In the genomic region with DNA sequence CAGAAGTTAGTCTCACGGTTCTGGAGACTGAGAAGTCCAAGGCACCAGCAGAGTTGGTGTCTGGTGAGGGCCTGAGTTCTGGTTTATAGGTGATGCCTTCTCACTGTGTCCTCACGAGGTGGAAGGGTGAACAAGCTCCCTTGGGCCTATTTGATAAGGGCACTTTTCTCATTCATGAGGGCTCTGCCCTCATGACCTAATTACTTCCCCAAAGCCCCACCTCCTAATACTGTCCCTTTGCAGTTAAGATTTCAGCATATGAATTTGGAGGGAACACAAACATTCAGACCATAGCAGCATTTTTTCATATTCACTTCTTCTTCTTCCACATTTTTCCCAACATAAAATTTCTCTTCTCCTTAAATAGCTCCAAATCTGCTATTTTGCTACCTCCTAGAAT, we compare ENCODE assay signal across 33 cellular contexts.
"Had no signal": no experiment of that assay in that cellular context is flagged by ENCODE, and none has a peak within 500 bp of the region (broad histone marks: within the 10 kb centered on the region; RNA-seq: fewer than 3 reads in every experiment).

No MANE protein-coding gene starts in this region.

- H3K27ac Mint-ChIP-seq: activated CD4-positive, alpha-beta memory T cell treated with anti-CD3 and anti-CD28 coated beads for 36 hours; activated CD4-positive, alpha-beta T cell treated with anti-CD3 and anti-CD28 coated beads for 36 hours; activated CD4-positive, alpha-beta T cell treated with anti-CD3 and anti-CD28 coated beads, Interleukin-2, amount 10 ng/mL, durations not matched to agents 24 days and 14 days; activated CD8-positive, alpha-beta memory T cell treated with anti-CD3 and anti-CD28 coated beads, Interleukin-2, amount 10 ng/mL, durations not matched to agents 7 days and 5 days; activated CD8-positive, alpha-beta T cell treated with anti-CD3 and anti-CD28 coated beads, Interleukin-2, amount 10 ng/mL, durations not matched to agents 7 days and 5 days; activated naive CD4-positive, alpha-beta T cell treated with anti-CD3 and anti-CD28 coated beads for 36 hours; activated naive CD4-positive, alpha-beta T cell treated with anti-CD3 and anti-CD28 coated beads, Interleukin-2, amount 50 U/mL, for 24 hours; activated naive CD8-positive, alpha-beta T cell treated with anti-CD3 and anti-CD28 coated beads for 36 hours; activated naive CD8-positive, alpha-beta T cell treated with anti-CD3 and anti-CD28 coated beads, Interleukin-2, amount 50 U/mL, for 24 hours; activated T-helper 1 cell treated with anti-CD3 and anti-CD28 coated beads, Interleukin-12 subunit alpha, Interleukin-12 subunit beta, Interleukin-2, Interleukin-4 antibody, amounts not matched to agents 30 ng/mL and 10 ng/mL and 1 ng/mL, durations not matched to agents 14 hours and 24 hours and 36 hours; activated T-helper 2 cell treated with anti-CD3 and anti-CD28 coated beads, Interferon-gamma antibody, Interleukin-2, Interleukin-4, amounts not matched to agents 10 μg/mL and 5 μg/mL and 100 μg/mL, durations not matched to agents 14 hours and 24 hours and 36 hours; T-helper 17 cell had no signal

- H3K4me3 ChIP-seq: adrenal gland, body of pancreas had no signal

- H3K9me3 Mint-ChIP-seq: activated CD4-positive, alpha-beta memory T cell treated with anti-CD3 and anti-CD28 coated beads for 36 hours; activated CD4-positive, alpha-beta T cell treated with anti-CD3 and anti-CD28 coated beads, Interleukin-2, amount 10 ng/mL, durations not matched to agents 24 days and 14 days; activated naive CD4-positive, alpha-beta T cell treated with anti-CD3 and anti-CD28 coated beads for 36 hours; activated naive CD4-positive, alpha-beta T cell treated with anti-CD3 and anti-CD28 coated beads, Interleukin-2, amount 50 U/mL, for 24 hours; activated naive CD8-positive, alpha-beta T cell treated with anti-CD3 and anti-CD28 coated beads for 36 hours; activated naive CD8-positive, alpha-beta T cell treated with anti-CD3 and anti-CD28 coated beads, Interleukin-2, amount 50 U/mL, for 24 hours; activated T-helper 1 cell treated with anti-CD3 and anti-CD28 coated beads, Interleukin-12 subunit alpha, Interleukin-12 subunit beta, Interleukin-2, Interleukin-4 antibody, amounts not matched to agents 30 ng/mL and 10 ng/mL and 1 ng/mL, durations not matched to agents 14 hours and 24 hours and 36 hours; activated T-helper 2 cell treated with anti-CD3 and anti-CD28 coated beads, Interferon-gamma antibody, Interleukin-2, Interleukin-4, amounts not matched to agents 10 μg/mL and 5 μg/mL and 100 μg/mL, durations not matched to agents 14 hours and 24 hours and 36 hours had no signal

- H3K4me1 ChIP-seq: adrenal gland, body of pancreas had no signal

- H3K27ac ChIP-seq: adrenal gland, body of pancreas, epithelial cell of prostate had no signal

- H3K9me3 ChIP-seq: adrenal gland, body of pancreas had no signal

- FAIRE-seq: colon, endometrium, endothelial cell of umbilical vein, frontal cortex had no signal

- H3K36me3 Mint-ChIP-seq: activated CD4-positive, alpha-beta memory T cell treated with anti-CD3 and anti-CD28 coated beads for 36 hours; activated CD8-positive, alpha-beta memory T cell treated with anti-CD3 and anti-CD28 coated beads, Interleukin-2, amount 10 ng/mL, durations not matched to agents 7 days and 5 days; activated naive CD8-positive, alpha-beta T cell treated with anti-CD3 and anti-CD28 coated beads for 36 hours had no signal

- H3K4me3 Mint-ChIP-seq: activated CD4-positive, alpha-beta memory T cell treated with anti-CD3 and anti-CD28 coated beads for 36 hours; activated CD4-positive, alpha-beta T cell treated with anti-CD3 and anti-CD28 coated beads for 36 hours; activated CD4-positive, alpha-beta T cell treated with anti-CD3 and anti-CD28 coated beads, Interleukin-2, amount 10 ng/mL, durations not matched to agents 24 days and 14 days; activated CD8-positive, alpha-beta memory T cell treated with anti-CD3 and anti-CD28 coated beads, Interleukin-2, amount 10 ng/mL, durations not matched to agents 7 days and 5 days; activated CD8-positive, alpha-beta T cell treated with anti-CD3 and anti-CD28 coated beads, Interleukin-2, amount 10 ng/mL, durations not matched to agents 7 days and 5 days; activated naive CD4-positive, alpha-beta T cell treated with anti-CD3 and anti-CD28 coated beads for 36 hours; activated naive CD4-positive, alpha-beta T cell treated with anti-CD3 and anti-CD28 coated beads, Interleukin-2, amount 50 U/mL, for 24 hours; activated naive CD8-positive, alpha-beta T cell treated with anti-CD3 and anti-CD28 coated beads for 36 hours; activated naive CD8-positive, alpha-beta T cell treated with anti-CD3 and anti-CD28 coated beads, Interleukin-2, amount 50 U/mL, for 24 hours; activated T-helper 1 cell treated with anti-CD3 and anti-CD28 coated beads, Interleukin-12 subunit alpha, Interleukin-12 subunit beta, Interleukin-2, Interleukin-4 antibody, amounts not matched to agents 30 ng/mL and 10 ng/mL and 1 ng/mL, durations not matched to agents 14 hours and 24 hours and 36 hours; T-helper 17 cell had no signal

- ATAC-seq: activated CD4-positive, alpha-beta T cell treated with anti-CD3 and anti-CD28 coated beads for 36 hours; activated CD8-positive, alpha-beta memory T cell treated with anti-CD3 and anti-CD28 coated beads, Interleukin-2, amount 10 ng/mL, durations not matched to agents 7 days and 5 days; activated CD8-positive, alpha-beta T cell treated with anti-CD3 and anti-CD28 coated beads, Interleukin-2, amount 10 ng/mL, durations not matched to agents 7 days and 5 days; activated naive CD8-positive, alpha-beta T cell treated with anti-CD3 and anti-CD28 coated beads, Interleukin-2, amount 50 U/mL, for 24 hours; body of pancreas; T-helper 17 cell had no signal

- DNase-seq: activated CD4-positive, alpha-beta memory T cell treated with anti-CD3 and anti-CD28 coated beads for 36 hours; activated CD4-positive, alpha-beta T cell treated with anti-CD3 and anti-CD28 coated beads for 36 hours; activated CD4-positive, alpha-beta T cell treated with anti-CD3 and anti-CD28 coated beads, Interleukin-2, amount 10 ng/mL, durations not matched to agents 24 days and 14 days; activated CD4-positive, CD25-positive, alpha-beta regulatory T cell; activated CD4-positive, CD25-positive, alpha-beta regulatory T cell treated with anti-CD3 and anti-CD28 coated beads, Interleukin-2, amount 50 U/mL, for 72 hours; activated CD8-positive, alpha-beta memory T cell treated with anti-CD3 and anti-CD28 coated beads, Interleukin-2, amount 10 ng/mL, durations not matched to agents 7 days and 5 days; activated CD8-positive, alpha-beta memory T cell treated with anti-CD3 and anti-CD28 coated beads, Interleukin-2, amount 50 U/mL, for 4 hours; activated CD8-positive, alpha-beta T cell treated with anti-CD3 and anti-CD28 coated beads, Interleukin-2, amount 10 ng/mL, durations not matched to agents 7 days and 5 days; activated effector memory CD4-positive, alpha-beta T cell treated with anti-CD3 and anti-CD28 coated beads, Interleukin-2, amount 50 U/mL, for 16 hours; activated naive CD4-positive, alpha-beta T cell treated with anti-CD3 and anti-CD28 coated beads for 36 hours; activated naive CD8-positive, alpha-beta T cell treated with anti-CD3 and anti-CD28 coated beads for 36 hours; activated naive CD8-positive, alpha-beta T cell treated with anti-CD3 and anti-CD28 coated beads, Interleukin-2, amount 50 U/mL, for 24 hours; activated T-cell treated with anti-CD3 and anti-CD28 coated beads, Interleukin-2, amount 50 U/mL, for 1 hour; activated T-cell treated with anti-CD3 and anti-CD28 coated beads, Interleukin-2, amount 50 U/mL, for 48 hours; adrenal gland; amygdala; aorta; body of pancreas; caudate nucleus; cortex of kidney; dermis blood vessel endothelial cell; effector CD8-positive, alpha-beta T cell; foreskin fibroblast; head of caudate nucleus; T-helper 17 cell had no signal

- H3K27me3 Mint-ChIP-seq: activated CD4-positive, alpha-beta memory T cell treated with anti-CD3 and anti-CD28 coated beads for 36 hours; activated CD4-positive, alpha-beta T cell treated with anti-CD3 and anti-CD28 coated beads for 36 hours; activated CD4-positive, alpha-beta T cell treated with anti-CD3 and anti-CD28 coated beads, Interleukin-2, amount 10 ng/mL, durations not matched to agents 24 days and 14 days; activated CD8-positive, alpha-beta memory T cell treated with anti-CD3 and anti-CD28 coated beads, Interleukin-2, amount 10 ng/mL, durations not matched to agents 7 days and 5 days; activated naive CD4-positive, alpha-beta T cell treated with anti-CD3 and anti-CD28 coated beads, Interleukin-2, amount 50 U/mL, for 24 hours; activated naive CD8-positive, alpha-beta T cell treated with anti-CD3 and anti-CD28 coated beads for 36 hours; activated naive CD8-positive, alpha-beta T cell treated with anti-CD3 and anti-CD28 coated beads, Interleukin-2, amount 50 U/mL, for 24 hours; T-helper 17 cell had no signal

- H3K4me1 Mint-ChIP-seq: activated CD4-positive, alpha-beta T cell treated with anti-CD3 and anti-CD28 coated beads for 36 hours; activated CD4-positive, alpha-beta T cell treated with anti-CD3 and anti-CD28 coated beads, Interleukin-2, amount 10 ng/mL, durations not matched to agents 24 days and 14 days; activated CD8-positive, alpha-beta memory T cell treated with anti-CD3 and anti-CD28 coated beads, Interleukin-2, amount 10 ng/mL, durations not matched to agents 7 days and 5 days; activated naive CD4-positive, alpha-beta T cell treated with anti-CD3 and anti-CD28 coated beads, Interleukin-2, amount 50 U/mL, for 24 hours; activated naive CD8-positive, alpha-beta T cell treated with anti-CD3 and anti-CD28 coated beads for 36 hours; activated naive CD8-positive, alpha-beta T cell treated with anti-CD3 and anti-CD28 coated beads, Interleukin-2, amount 50 U/mL, for 24 hours; T-helper 17 cell had no signal

- H3K27me3 ChIP-seq: adrenal gland, body of pancreas had no signal
